ENCODE assay signal across 1 cellular context in genomic region chr22:37045958-37046357, GRCh38.
TF ChIP-seq lines count a peak whose summit lies in the region.

No MANE protein-coding gene starts in this region.

TF ChIP-seq in WTC11, 78 proteins besides CTCF, POLR2A, EP300 and RAD21 (continued from another document):
- TF ChIP-seq AFF4 (CRISPR knock-in tag; IDR thresholded peaks at IDR 0.05; ENCODE audit: borderline replicate concordance) (no peak), PRRX2 (CRISPR knock-in tag; IDR thresholded peaks at IDR 0.05) (no peak), RELA (CRISPR knock-in tag; IDR thresholded peaks at IDR 0.05; ENCODE audit: borderline replicate concordance) (no peak), MLX (CRISPR knock-in tag; IDR thresholded peaks at IDR 0.05) (no peak), ZNF671 (CRISPR knock-in tag; IDR thresholded peaks at IDR 0.05) (no peak), ELF4 (CRISPR knock-in tag; IDR thresholded peaks at IDR 0.05; ENCODE audit: low read depth) (no peak), ARID4B (CRISPR knock-in tag; IDR thresholded peaks at IDR 0.05; ENCODE audit: borderline replicate concordance) (no peak)
- TF ChIP-seq, protein P1, sequence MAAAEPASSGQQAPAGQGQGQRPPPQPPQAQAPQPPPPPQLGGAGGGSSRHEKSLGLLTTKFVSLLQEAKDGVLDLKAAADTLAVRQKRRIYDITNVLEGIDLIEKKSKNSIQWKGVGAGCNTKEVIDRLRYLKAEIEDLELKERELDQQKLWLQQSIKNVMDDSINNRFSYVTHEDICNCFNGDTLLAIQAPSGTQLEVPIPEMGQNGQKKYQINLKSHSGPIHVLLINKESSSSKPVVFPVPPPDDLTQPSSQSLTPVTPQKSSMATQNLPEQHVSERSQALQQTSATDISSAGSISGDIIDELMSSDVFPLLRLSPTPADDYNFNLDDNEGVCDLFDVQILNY (CRISPR knock-in tag; IDR thresholded peaks at IDR 0.05), result no peak
- TF ChIP-seq, protein P2, sequence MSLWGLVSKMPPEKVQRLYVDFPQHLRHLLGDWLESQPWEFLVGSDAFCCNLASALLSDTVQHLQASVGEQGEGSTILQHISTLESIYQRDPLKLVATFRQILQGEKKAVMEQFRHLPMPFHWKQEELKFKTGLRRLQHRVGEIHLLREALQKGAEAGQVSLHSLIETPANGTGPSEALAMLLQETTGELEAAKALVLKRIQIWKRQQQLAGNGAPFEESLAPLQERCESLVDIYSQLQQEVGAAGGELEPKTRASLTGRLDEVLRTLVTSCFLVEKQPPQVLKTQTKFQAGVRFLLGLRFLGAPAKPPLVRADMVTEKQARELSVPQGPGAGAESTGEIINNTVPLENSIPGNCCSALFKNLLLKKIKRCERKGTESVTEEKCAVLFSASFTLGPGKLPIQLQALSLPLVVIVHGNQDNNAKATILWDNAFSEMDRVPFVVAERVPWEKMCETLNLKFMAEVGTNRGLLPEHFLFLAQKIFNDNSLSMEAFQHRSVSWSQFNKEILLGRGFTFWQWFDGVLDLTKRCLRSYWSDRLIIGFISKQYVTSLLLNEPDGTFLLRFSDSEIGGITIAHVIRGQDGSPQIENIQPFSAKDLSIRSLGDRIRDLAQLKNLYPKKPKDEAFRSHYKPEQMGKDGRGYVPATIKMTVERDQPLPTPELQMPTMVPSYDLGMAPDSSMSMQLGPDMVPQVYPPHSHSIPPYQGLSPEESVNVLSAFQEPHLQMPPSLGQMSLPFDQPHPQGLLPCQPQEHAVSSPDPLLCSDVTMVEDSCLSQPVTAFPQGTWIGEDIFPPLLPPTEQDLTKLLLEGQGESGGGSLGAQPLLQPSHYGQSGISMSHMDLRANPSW (CRISPR knock-in tag; conservative IDR thresholded peaks at IDR 0.05; ENCODE audit: low read depth), result no peak
- TF ChIP-seq, protein P3, sequence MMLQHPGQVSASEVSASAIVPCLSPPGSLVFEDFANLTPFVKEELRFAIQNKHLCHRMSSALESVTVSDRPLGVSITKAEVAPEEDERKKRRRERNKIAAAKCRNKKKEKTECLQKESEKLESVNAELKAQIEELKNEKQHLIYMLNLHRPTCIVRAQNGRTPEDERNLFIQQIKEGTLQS (CRISPR knock-in tag; conservative IDR thresholded peaks at IDR 0.05), result no peak
